7 cellular contexts compared by ENCODE assay signal in the genomic region with DNA sequence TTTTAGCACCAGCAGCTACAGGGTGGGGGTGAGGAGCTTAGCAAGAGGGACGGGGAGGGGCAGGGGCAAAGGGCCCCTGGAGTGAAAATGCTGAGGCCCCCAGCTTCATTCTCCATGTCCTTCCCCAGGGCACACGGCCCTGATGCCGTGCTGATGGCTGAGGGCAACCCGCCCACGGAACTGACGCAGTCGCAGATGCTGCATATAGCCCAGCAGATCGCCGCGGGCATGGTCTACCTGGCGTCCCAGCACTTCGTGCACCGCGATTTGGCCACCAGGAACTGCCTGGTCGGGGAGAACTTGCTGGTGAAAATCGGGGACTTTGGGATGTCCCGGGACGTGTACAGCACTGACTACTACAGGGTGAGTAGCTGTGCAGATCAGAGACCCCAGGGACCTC.
"Had no signal": no experiment of that assay in that cellular context is flagged by ENCODE, and none has a peak within 500 bp of the region (broad histone marks: within the 10 kb centered on the region; RNA-seq: fewer than 3 reads in every experiment).

No MANE protein-coding gene starts in this region.

- H3K27ac Mint-ChIP-seq: HFFc6, IgD-negative memory B cell had no signal

- H3K36me3 Mint-ChIP-seq: IgD-negative memory B cell had no signal

- H3K4me3 ChIP-seq: GM23248, HAP-1 had no signal

- H3K4me1 ChIP-seq: HAP-1 had no signal

- DNase-seq: GM23248, GOT3, HFFc6 had no signal

- H3K27ac ChIP-seq: GM23248, HL-60 had no signal

- H3K4me3 Mint-ChIP-seq: HFFc6, IgD-negative memory B cell had no signal

- FAIRE-seq: HepG2 had no signal

- H2AFZ ChIP-seq: GM23248 had no signal

- H3K9ac ChIP-seq: GM23248 had no signal

- H3K9me3 ChIP-seq: HAP-1 had no signal

- H3K36me3 ChIP-seq: HAP-1 had no signal
